ENCODE assay signal across 1 cellular context in the genomic region with DNA sequence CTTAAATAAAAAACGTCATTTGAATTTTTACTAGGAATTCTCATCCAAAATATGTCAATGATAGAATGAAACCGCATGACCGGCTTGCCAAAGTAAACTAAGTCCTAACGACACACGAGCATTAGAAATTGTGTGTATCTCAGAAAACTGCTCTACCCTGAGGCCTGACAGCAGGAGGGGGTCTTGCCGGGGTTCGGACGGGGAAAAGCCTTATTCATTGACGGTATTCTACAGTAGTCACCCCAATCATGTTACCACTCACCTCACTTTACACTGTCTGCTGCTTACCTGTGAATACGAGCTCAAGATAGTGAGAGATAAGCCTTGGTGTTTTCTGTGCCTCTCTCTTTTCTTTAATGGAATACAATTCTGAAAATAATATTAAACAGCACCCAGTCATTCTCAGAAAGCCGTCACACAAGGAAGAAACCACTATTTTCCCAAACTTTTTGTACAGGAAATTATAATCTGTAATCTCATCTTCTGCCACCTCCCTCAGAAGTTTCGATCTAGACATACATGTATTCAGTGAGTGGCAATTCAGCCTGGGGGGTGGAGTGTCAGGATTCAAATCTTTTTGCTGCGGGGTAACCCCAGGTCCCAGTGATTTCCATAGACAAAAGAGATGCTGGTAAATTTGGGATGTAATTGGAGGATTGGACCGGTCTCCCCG.
TF ChIP-seq lines count a peak whose summit lies in the region.

No MANE protein-coding gene starts in this region.

TF ChIP-seq in H1, 55 proteins besides CTCF, POLR2A, EP300 and RAD21 (continued from another document):
- TF ChIP-seq EZH2 (IDR thresholded peaks at IDR 0.05; ENCODE audit: low read depth, low read length, severe bottlenecking) (no peak), SIN3A (conservative IDR thresholded peaks at IDR 0.05 in 1 of 2, IDR thresholded peaks at IDR 0.05 in 1 of 2; ENCODE audit: low read depth in 1 of 2, low read length in 2 of 2) (no peak), JUND (IDR thresholded peaks at IDR 0.05; ENCODE audit: low read length) (no peak), CHD1 (IDR thresholded peaks at IDR 0.05; ENCODE audit: low read depth, low read length) (no peak), CHD2 (IDR thresholded peaks at IDR 0.05; ENCODE audit: low read length) (no peak), TAF7 (optimal IDR thresholded peaks at IDR 0.05; ENCODE audit: borderline replicate concordance, low read depth, low read length) (no peak), BRCA1 (IDR thresholded peaks at IDR 0.05; ENCODE audit: low read depth, low read length) (no peak), RFX5 (IDR thresholded peaks at IDR 0.05; ENCODE audit: borderline replicate concordance, low read depth, low read length) (no peak), SIX5 (IDR thresholded peaks at IDR 0.05; ENCODE audit: low read depth, low read length) (no peak), SUZ12 (IDR thresholded peaks at IDR 0.05; ENCODE audit: low read length) (no peak)
- TF ChIP-seq, protein P1, sequence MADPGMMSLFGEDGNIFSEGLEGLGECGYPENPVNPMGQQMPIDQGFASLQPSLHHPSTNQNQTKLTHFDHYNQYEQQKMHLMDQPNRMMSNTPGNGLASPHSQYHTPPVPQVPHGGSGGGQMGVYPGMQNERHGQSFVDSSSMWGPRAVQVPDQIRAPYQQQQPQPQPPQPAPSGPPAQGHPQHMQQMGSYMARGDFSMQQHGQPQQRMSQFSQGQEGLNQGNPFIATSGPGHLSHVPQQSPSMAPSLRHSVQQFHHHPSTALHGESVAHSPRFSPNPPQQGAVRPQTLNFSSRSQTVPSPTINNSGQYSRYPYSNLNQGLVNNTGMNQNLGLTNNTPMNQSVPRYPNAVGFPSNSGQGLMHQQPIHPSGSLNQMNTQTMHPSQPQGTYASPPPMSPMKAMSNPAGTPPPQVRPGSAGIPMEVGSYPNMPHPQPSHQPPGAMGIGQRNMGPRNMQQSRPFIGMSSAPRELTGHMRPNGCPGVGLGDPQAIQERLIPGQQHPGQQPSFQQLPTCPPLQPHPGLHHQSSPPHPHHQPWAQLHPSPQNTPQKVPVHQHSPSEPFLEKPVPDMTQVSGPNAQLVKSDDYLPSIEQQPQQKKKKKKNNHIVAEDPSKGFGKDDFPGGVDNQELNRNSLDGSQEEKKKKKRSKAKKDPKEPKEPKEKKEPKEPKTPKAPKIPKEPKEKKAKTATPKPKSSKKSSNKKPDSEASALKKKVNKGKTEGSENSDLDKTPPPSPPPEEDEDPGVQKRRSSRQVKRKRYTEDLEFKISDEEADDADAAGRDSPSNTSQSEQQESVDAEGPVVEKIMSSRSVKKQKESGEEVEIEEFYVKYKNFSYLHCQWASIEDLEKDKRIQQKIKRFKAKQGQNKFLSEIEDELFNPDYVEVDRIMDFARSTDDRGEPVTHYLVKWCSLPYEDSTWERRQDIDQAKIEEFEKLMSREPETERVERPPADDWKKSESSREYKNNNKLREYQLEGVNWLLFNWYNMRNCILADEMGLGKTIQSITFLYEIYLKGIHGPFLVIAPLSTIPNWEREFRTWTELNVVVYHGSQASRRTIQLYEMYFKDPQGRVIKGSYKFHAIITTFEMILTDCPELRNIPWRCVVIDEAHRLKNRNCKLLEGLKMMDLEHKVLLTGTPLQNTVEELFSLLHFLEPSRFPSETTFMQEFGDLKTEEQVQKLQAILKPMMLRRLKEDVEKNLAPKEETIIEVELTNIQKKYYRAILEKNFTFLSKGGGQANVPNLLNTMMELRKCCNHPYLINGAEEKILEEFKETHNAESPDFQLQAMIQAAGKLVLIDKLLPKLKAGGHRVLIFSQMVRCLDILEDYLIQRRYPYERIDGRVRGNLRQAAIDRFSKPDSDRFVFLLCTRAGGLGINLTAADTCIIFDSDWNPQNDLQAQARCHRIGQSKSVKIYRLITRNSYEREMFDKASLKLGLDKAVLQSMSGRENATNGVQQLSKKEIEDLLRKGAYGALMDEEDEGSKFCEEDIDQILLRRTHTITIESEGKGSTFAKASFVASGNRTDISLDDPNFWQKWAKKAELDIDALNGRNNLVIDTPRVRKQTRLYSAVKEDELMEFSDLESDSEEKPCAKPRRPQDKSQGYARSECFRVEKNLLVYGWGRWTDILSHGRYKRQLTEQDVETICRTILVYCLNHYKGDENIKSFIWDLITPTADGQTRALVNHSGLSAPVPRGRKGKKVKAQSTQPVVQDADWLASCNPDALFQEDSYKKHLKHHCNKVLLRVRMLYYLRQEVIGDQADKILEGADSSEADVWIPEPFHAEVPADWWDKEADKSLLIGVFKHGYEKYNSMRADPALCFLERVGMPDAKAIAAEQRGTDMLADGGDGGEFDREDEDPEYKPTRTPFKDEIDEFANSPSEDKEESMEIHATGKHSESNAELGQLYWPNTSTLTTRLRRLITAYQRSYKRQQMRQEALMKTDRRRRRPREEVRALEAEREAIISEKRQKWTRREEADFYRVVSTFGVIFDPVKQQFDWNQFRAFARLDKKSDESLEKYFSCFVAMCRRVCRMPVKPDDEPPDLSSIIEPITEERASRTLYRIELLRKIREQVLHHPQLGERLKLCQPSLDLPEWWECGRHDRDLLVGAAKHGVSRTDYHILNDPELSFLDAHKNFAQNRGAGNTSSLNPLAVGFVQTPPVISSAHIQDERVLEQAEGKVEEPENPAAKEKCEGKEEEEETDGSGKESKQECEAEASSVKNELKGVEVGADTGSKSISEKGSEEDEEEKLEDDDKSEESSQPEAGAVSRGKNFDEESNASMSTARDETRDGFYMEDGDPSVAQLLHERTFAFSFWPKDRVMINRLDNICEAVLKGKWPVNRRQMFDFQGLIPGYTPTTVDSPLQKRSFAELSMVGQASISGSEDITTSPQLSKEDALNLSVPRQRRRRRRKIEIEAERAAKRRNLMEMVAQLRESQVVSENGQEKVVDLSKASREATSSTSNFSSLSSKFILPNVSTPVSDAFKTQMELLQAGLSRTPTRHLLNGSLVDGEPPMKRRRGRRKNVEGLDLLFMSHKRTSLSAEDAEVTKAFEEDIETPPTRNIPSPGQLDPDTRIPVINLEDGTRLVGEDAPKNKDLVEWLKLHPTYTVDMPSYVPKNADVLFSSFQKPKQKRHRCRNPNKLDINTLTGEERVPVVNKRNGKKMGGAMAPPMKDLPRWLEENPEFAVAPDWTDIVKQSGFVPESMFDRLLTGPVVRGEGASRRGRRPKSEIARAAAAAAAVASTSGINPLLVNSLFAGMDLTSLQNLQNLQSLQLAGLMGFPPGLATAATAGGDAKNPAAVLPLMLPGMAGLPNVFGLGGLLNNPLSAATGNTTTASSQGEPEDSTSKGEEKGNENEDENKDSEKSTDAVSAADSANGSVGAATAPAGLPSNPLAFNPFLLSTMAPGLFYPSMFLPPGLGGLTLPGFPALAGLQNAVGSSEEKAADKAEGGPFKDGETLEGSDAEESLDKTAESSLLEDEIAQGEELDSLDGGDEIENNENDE (IDR thresholded peaks at IDR 0.05; ENCODE audit: insufficient replicate concordance, low read length), result no peak
- TF ChIP-seq, protein P2, sequence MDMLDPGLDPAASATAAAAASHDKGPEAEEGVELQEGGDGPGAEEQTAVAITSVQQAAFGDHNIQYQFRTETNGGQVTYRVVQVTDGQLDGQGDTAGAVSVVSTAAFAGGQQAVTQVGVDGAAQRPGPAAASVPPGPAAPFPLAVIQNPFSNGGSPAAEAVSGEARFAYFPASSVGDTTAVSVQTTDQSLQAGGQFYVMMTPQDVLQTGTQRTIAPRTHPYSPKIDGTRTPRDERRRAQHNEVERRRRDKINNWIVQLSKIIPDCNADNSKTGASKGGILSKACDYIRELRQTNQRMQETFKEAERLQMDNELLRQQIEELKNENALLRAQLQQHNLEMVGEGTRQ (IDR thresholded peaks at IDR 0.05; ENCODE audit: low read length), result no peak
- TF ChIP-seq, protein P3, sequence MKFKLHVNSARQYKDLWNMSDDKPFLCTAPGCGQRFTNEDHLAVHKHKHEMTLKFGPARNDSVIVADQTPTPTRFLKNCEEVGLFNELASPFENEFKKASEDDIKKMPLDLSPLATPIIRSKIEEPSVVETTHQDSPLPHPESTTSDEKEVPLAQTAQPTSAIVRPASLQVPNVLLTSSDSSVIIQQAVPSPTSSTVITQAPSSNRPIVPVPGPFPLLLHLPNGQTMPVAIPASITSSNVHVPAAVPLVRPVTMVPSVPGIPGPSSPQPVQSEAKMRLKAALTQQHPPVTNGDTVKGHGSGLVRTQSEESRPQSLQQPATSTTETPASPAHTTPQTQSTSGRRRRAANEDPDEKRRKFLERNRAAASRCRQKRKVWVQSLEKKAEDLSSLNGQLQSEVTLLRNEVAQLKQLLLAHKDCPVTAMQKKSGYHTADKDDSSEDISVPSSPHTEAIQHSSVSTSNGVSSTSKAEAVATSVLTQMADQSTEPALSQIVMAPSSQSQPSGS (IDR thresholded peaks at IDR 0.05; ENCODE audit: low read length), result no peak
